10 cellular contexts compared by ENCODE assay signal in the genomic region with DNA sequence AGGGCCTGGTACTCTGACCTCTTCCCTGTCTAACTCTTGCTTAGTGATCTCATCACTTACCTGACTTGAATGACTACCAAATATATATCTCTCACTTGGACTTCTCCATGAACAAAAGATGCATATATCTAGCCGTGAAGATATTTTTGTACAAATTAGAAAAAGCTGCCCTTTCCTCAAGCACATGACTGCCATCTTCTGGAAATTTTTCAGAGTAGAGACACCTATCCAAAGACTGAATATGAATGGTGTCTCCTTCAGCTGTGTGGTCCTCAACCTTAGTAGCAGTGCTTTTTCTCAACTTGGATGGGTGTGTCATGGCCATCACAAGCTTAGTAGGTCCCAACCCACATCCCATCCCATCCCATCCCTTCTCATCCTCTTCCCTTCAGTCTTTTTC.
DNase-seq lines count a peak whose midpoint lies in the region; ATAC-seq and TF ChIP-seq lines count a peak whose summit lies in the region.
"Had no signal": no experiment of that assay in that cellular context is flagged by ENCODE, and none has a peak within 500 bp of the region (broad histone marks: within the 10 kb centered on the region; RNA-seq: fewer than 3 reads in every experiment).

No MANE protein-coding gene starts in this region.

- TF ChIP-seq CTCF in psoas muscle (IDR thresholded peaks at IDR 0.05): peak; percentile 16

- H3K36me3 ChIP-seq in psoas muscle (ENCODE audit: insufficient read depth in 1 of 2, low read depth in 1 of 2): no peaks in the 10 kb centered on the region
- H3K36me3 ChIP-seq: HAP-1 had no signal

- H3K27me3 ChIP-seq in psoas muscle (ENCODE audit: insufficient read depth in 3 of 3, low read length in 2 of 3): no peaks in the 10 kb centered on the region

- WGBS in psoas muscle, 3 donors: 46 to 68% (median 56%) methylated on average over 1 of the region's 1 CpG

- intact Hi-C loops in psoas muscle (cut with DNase I): loop anchor here in 1 of 2 donors (5.0 kb wide), 1 partner anchor 336 kb away; no protein-coding TSS in a partner anchor

- no peak overlapping the region for H3K27ac ChIP-seq in psoas muscle

- H3K4me3 ChIP-seq in psoas muscle: no peak overlapping the region
- H3K4me3 ChIP-seq: HAP-1 had no signal

- H3K4me1 ChIP-seq in psoas muscle: peaks cover 6% of the 10 kb centered on the region
- H3K4me1 ChIP-seq: HAP-1 had no signal

- ATAC-seq in psoas muscle (no peak), GM21367 (IDR thresholded peaks at IDR 0.05; ENCODE audit: unreplicated experiment) (no peak)
- ATAC-seq: stimulated activated memory B cell treated with anti-CD40 and anti-IgM and Interleukin-4, amounts not matched to agents 10 μg/mL and 1 μg/mL and 100 μg/mL, for 72 hours had no signal

- DNase-seq in GDM1 (lab: John Stamatoyannopoulos, UW): peak; percentile 10
- peak; percentile 53 for DNase-seq in NAMALWA (ENCODE audit: low spot score)
- DNase-seq in dermis blood vessel endothelial cell: peak; percentile 56
- no peak for DNase-seq in psoas muscle
- no peak for DNase-seq in activated CD4-positive, alpha-beta T cell treated with anti-CD3 and anti-CD28 coated beads for 1 hour
- DNase-seq in activated naive CD4-positive, alpha-beta T cell treated with Interleukin-2 at 50 U/mL for 16 hours: no peak
- DNase-seq: activated naive CD8-positive, alpha-beta T cell treated with anti-CD3 and anti-CD28 coated beads, Interleukin-2, amount 10 ng/mL, durations not matched to agents 7 days and 5 days had no signal

- H3K9me3 ChIP-seq in psoas muscle: no peaks in the 10 kb centered on the region
- H3K9me3 ChIP-seq: HAP-1 had no signal

Comparison
In these comparisons a context has a peak if more than half of its experiments do, and no peak if none do; other contexts are left out.
1. DNase-seq: peak in GDM1 (single experiment), NAMALWA (single experiment) and dermis blood vessel endothelial cell (single experiment); none in psoas muscle (0 of 2), activated CD4-positive, alpha-beta T cell treated with anti-CD3 and anti-CD28 coated beads for 1 hour (single experiment) and activated naive CD4-positive, alpha-beta T cell treated with Interleukin-2 at 50 U/mL for 16 hours (single experiment).